In genomic region chr21:45013271-45013841, GRCh38 we compare ENCODE assay signal across 14 cellular contexts.
DNase-seq lines count a peak whose midpoint lies in the region; ATAC-seq and TF ChIP-seq lines count a peak whose summit lies in the region.
"Had no signal": no experiment of that assay in that cellular context is flagged by ENCODE, and none has a peak within 500 bp of the region (broad histone marks: within the 10 kb centered on the region; RNA-seq: fewer than 3 reads in every experiment).

No MANE protein-coding gene starts in this region.

- H3K36me3 Mint-ChIP-seq in Calu3 (ENCODE audit: insufficient read depth, unreplicated experiment) = peaks cover 6% of the 10 kb centered on the region

- no peak for TF ChIP-seq RAD21 in HCT116 (IDR thresholded peaks at IDR 0.05; ENCODE audit: low read depth)

- H4K20me1 ChIP-seq in HCT116 (ENCODE audit: insufficient read depth) (no peaks in the 10 kb centered on the region), hepatocyte (ENCODE audit: insufficient read depth, poor library complexity, severe bottlenecking) (no peaks in the 10 kb centered on the region)

- H3K79me2 ChIP-seq in HCT116 (ENCODE audit: insufficient read depth, low read length) (no peaks in the 10 kb centered on the region), hepatocyte (no peaks in the 10 kb centered on the region)

- H3K9me2 ChIP-seq in HCT116 (ENCODE audit: insufficient read depth) (no peaks in the 10 kb centered on the region), hepatocyte (replicated peaks; ENCODE audit: insufficient read depth) (no peaks in the 10 kb centered on the region)

- no peak overlapping the region for H3K27ac Mint-ChIP-seq in Calu3 (ENCODE audit: unreplicated experiment)
- H3K27ac Mint-ChIP-seq: T-helper 17 cell had no signal

- intact Hi-C loops in HCT116 (cut with micrococcal nuclease) = no loop called here
- intact Hi-C loops in Calu3 (cut with micrococcal nuclease; ENCODE audit: unreplicated experiment) = no loop called here

- 67% methylated on average over 19 of the region's 19 CpGs for WGBS in hepatocyte (ENCODE audit: low lambda C conversion rate, missing lambda C conversion rate)

- H3K9me3 Mint-ChIP-seq in Calu3 (ENCODE audit: low read depth, unreplicated experiment) = no peaks in the 10 kb centered on the region

- peak overlapping the region in 1 of 2 experiments; percentile 55; a peak in 2 of 4 replicates for H3K4me3 ChIP-seq in HCT116 (replicated peaks in 1 of 2; ENCODE audit: low read depth in 1 of 2, low read length in 2 of 2)
- H3K4me3 ChIP-seq in WERI-Rb-1 (ENCODE audit: low read depth, low read length) = no peak overlapping the region; the same call in 1 of the 2 replicates
- no peak overlapping the region for H3K4me3 ChIP-seq in hepatocyte
- no peak overlapping the region for H3K4me3 ChIP-seq in skeletal muscle satellite cell (ENCODE audit: low read length)
- H3K4me3 ChIP-seq: stomach had no signal

- peaks cover 12% of the 10 kb centered on the region for H3K4me1 Mint-ChIP-seq in Calu3 (ENCODE audit: low read depth, unreplicated experiment)

- no peak; a peak in 1 of 6 replicates for TF ChIP-seq CTCF in HCT116 (IDR thresholded peaks at IDR 0.05 in 2 of 3, conservative IDR thresholded peaks at IDR 0.05 in 1 of 3; ENCODE audit: borderline replicate concordance in 1 of 3, insufficient read depth in 1 of 3, low read depth in 2 of 3, low read length in 2 of 3)
- peak; percentile 58 for TF ChIP-seq CTCF in WERI-Rb-1 (IDR thresholded peaks at IDR 0.05; ENCODE audit: low read depth, low read length)
- TF ChIP-seq CTCF in hepatocyte (IDR thresholded peaks at IDR 0.05; ENCODE audit: poor library complexity) = peak; percentile 26
- no peak for TF ChIP-seq CTCF in Calu3 (IDR thresholded peaks at IDR 0.05; ENCODE audit: unreplicated experiment)

- peak; percentile 21; the same call in 1 of the 2 replicates for ATAC-seq in HCT116
- ATAC-seq: T-helper 17 cell had no signal

- TF ChIP-seq POLR2A in HCT116 (IDR thresholded peaks at IDR 0.05; ENCODE audit: borderline replicate concordance, extremely low read depth, insufficient read depth, insufficient read length) = no peak

- DNase-seq in HCT116 (ENCODE audit: low read depth, low spot score) (no peak), WERI-Rb-1 (peak; percentile 80), hepatocyte (ENCODE audit: low spot score) (peak; percentile 77), caudate nucleus (lab: John Stamatoyannopoulos, UW) (no peak), Calu3 (no peak), iPS-NIHi11 (ENCODE audit: low spot score) (no peak)
- DNase-seq: activated CD4-positive, alpha-beta T cell treated with anti-CD3 and anti-CD28 coated beads, Interleukin-2, amount 50 U/mL, for 4 hours; activated gamma-delta T cell treated with Interleukin-2 at 50 U/mL for 16 hours; cortex of kidney; NCI-H2107; nucleus accumbens; stomach had no signal

- BruUV-seq in HCT116 (replicated peaks; lab: Mats Ljungman, UMichigan) (no TSS peak), Calu3 (replicated peaks; lab: Mats Ljungman, UMichigan) (no TSS peak)

- peaks cover 22% of the 10 kb centered on the region for H3K27me3 Mint-ChIP-seq in Calu3 (ENCODE audit: unreplicated experiment)

- no peak overlapping the region for H2AFZ ChIP-seq in HCT116 (ENCODE audit: low read depth, low read length, poor library complexity, severe bottlenecking)
- no peak overlapping the region for H2AFZ ChIP-seq in hepatocyte

- H3K4me3 Mint-ChIP-seq in Calu3 (ENCODE audit: low read depth, unreplicated experiment) = no peak overlapping the region
- H3K4me3 Mint-ChIP-seq: T-helper 17 cell had no signal

- CTCF ChIA-PET in HCT116 (lab: Charles Lee) = interaction anchor here (0.6 to 1.6 kb wide), 4 partner anchors 10 to 220 kb away, joined by 3 to 8 read pairs (median 4); no protein-coding TSS in a partner anchor
- CTCF ChIA-PET in Calu3 (lab: Charles Lee) = interaction anchor here (0.6 to 1.7 kb wide), 4 partner anchors 89 to 861 kb away, joined by 3 to 7 read pairs (median 4); no protein-coding TSS in a partner anchor

- H3K4me1 ChIP-seq in HCT116 (ENCODE audit: control insufficient read depth in 1 of 2, insufficient read depth in 2 of 2, low read length in 2 of 2) = peaks cover 23 to 34% of the 10 kb centered on the region in 2 experiments
- H3K4me1 ChIP-seq in hepatocyte (ENCODE audit: insufficient read depth) = peaks cover 34% of the 10 kb centered on the region
- H3K4me1 ChIP-seq in skeletal muscle satellite cell (ENCODE audit: control insufficient read depth, insufficient read depth, low read length) = peaks cover 49% of the 10 kb centered on the region

- POLR2A ChIA-PET in HCT116 (lab: Charles Lee) = interaction anchor here (1.2 kb wide), 1 partner anchor 12 kb away, joined by 9 read pairs; no protein-coding TSS in a partner anchor

- H3K9me3 ChIP-seq in HCT116 (ENCODE audit: control insufficient read depth in 1 of 2, insufficient read depth in 1 of 2, low read depth in 1 of 2, low read length in 2 of 2) = no peaks in the 10 kb centered on the region
- H3K9me3 ChIP-seq in WERI-Rb-1 (ENCODE audit: severe bottlenecking) = peaks cover 5% of the 10 kb centered on the region
- H3K9me3 ChIP-seq in hepatocyte (ENCODE audit: low read depth) = no peaks in the 10 kb centered on the region
- H3K9me3 ChIP-seq in skeletal muscle satellite cell (replicated peaks; ENCODE audit: low read length) = peaks cover 2% of the 10 kb centered on the region
- H3K9me3 ChIP-seq: stomach had no signal

- H3K4me2 ChIP-seq in HCT116 (ENCODE audit: low read length) = peak overlapping the region; percentile 94
- peak overlapping the region; percentile 59 for H3K4me2 ChIP-seq in hepatocyte
- H3K4me2 ChIP-seq in skeletal muscle satellite cell (ENCODE audit: low read length) = no peak overlapping the region

- no peaks in the 10 kb centered on the region for H3K27me3 ChIP-seq in HCT116 (ENCODE audit: insufficient read depth, low read length)
- H3K27me3 ChIP-seq in WERI-Rb-1 (ENCODE audit: insufficient read depth, low read depth, severe bottlenecking) = no peaks in the 10 kb centered on the region
- H3K27me3 ChIP-seq in hepatocyte = no peaks in the 10 kb centered on the region
- H3K27me3 ChIP-seq in skeletal muscle satellite cell (ENCODE audit: control insufficient read depth, insufficient read depth, low read length) = no peaks in the 10 kb centered on the region

- H3K9ac ChIP-seq in HCT116 (ENCODE audit: low read length) (peak overlapping the region; percentile 51), skeletal muscle satellite cell (ENCODE audit: low read depth, low read length) (peak overlapping the region; percentile 75)

- no peaks in the 10 kb centered on the region for H3K36me3 ChIP-seq in HCT116 (ENCODE audit: control insufficient read depth in 1 of 2, insufficient read depth in 2 of 2, low read length in 2 of 2)
- H3K36me3 ChIP-seq in WERI-Rb-1 = no peaks in the 10 kb centered on the region; the same call in 1 of the 2 replicates
- no peaks in the 10 kb centered on the region for H3K36me3 ChIP-seq in hepatocyte (replicated peaks; ENCODE audit: insufficient read depth, low read depth)
- no peaks in the 10 kb centered on the region for H3K36me3 ChIP-seq in skeletal muscle satellite cell (ENCODE audit: insufficient read depth, low read length)
- H3K36me3 ChIP-seq: stomach had no signal

- RAD21 ChIA-PET in HCT116 (lab: Charles Lee; ENCODE audit: low non-redundant PET in 1 of 2, low total read pairs in 2 of 2, uncharacterized antibody in 2 of 2, unreplicated experiment in 2 of 2) = interaction anchor here (0.8 to 1.2 kb wide), 2 partner anchors 125 to 127 kb away, joined by 3 to 4 read pairs; no protein-coding TSS in a partner anchor

- peak overlapping the region; percentile 65 for H3K27ac ChIP-seq in HCT116 (ENCODE audit: low read depth, low read length)
- H3K27ac ChIP-seq in WERI-Rb-1 = peak overlapping the region; percentile 91
- peak overlapping the region; percentile 95 for H3K27ac ChIP-seq in hepatocyte
- no peak overlapping the region for H3K27ac ChIP-seq in caudate nucleus (ENCODE audit: low read depth, low read length)
- H3K27ac ChIP-seq: stomach had no signal

TF ChIP-seq in HCT116, 20 proteins besides CTCF, POLR2A, EP300 and RAD21 (continues in another document):
- no peak for TF ChIP-seq ATF3 (IDR thresholded peaks at IDR 0.05)
- TF ChIP-seq SRF (IDR thresholded peaks at IDR 0.05; ENCODE audit: low read depth) = no peak
- no peak for TF ChIP-seq ELF1 (IDR thresholded peaks at IDR 0.05; ENCODE audit: borderline replicate concordance, low read depth)
- no peak for TF ChIP-seq EZH2phosphoT487 (IDR thresholded peaks at IDR 0.05; ENCODE audit: borderline replicate concordance)
- no peak for TF ChIP-seq CBX3 (IDR thresholded peaks at IDR 0.05; ENCODE audit: low read depth)
- TF ChIP-seq EZH2 (IDR thresholded peaks at IDR 0.05) = no peak
- no peak for TF ChIP-seq EGR1 (IDR thresholded peaks at IDR 0.05; ENCODE audit: low read depth)
- no peak for TF ChIP-seq CEBPB (IDR thresholded peaks at IDR 0.05; ENCODE audit: low read depth)
- no peak for TF ChIP-seq ZBTB33 (IDR thresholded peaks at IDR 0.05; ENCODE audit: extremely low read depth, insufficient replicate concordance, low read length)
- no peak for TF ChIP-seq SIN3A (IDR thresholded peaks at IDR 0.05; ENCODE audit: low read depth)

Comparison
In these comparisons a context has a peak if more than half of its experiments do, and no peak if none do; other contexts are left out.
1. DNase-seq: peak in WERI-Rb-1 (single experiment) and hepatocyte (single experiment); none in HCT116 (single experiment), caudate nucleus (0 of 61), Calu3 (single experiment) and iPS-NIHi11 (single experiment).
2. CTCF ChIP-seq: peak in WERI-Rb-1 (single experiment) and hepatocyte (single experiment); none in HCT116 (0 of 3) and Calu3 (single experiment).